ENCODE assay signal across 9 cellular contexts in the genomic region with DNA sequence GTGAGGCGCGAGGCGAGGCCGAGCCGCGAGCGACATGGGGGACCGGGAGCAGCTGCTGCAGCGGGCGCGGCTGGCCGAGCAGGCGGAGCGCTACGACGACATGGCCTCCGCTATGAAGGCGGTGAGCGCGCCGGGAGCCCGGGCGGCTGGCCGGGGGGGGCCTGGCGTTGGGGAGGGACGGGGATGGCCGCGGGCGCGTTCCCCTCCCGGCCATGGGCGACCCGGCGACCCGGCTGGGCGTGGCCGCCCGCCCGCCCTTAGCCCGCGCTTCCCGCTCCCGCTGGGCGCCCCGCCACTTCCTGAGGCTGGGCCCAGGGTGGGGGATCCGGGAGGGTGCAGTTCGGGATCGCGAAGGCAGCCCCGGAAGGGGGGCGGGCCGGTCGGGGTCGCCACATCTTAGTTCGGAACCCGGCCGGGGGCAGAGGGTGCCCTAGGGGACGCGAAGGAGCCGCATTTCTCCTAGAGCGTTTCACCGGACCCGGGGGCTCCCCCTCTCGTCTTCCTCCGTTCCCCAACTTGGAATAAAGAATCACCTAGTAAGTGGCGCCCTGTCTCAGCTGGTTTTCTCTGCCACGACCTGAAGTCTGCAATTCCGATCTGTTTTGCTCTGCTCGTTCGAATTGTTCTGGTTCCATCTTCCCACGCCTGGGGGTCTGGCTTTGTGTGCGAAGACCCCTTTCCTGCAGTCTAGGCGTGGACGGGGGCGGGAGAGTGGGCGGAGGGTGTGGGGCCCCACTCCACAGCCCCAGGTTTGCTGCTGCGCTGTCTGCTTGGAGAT. TPM values are rescaled to one million over a fixed set of nuclear protein-coding genes. Genes with fewer than 3 reads are reported as not detected.
DNase-seq lines count a peak whose midpoint lies in the region; ATAC-seq, FAIRE-seq and TF ChIP-seq lines count a peak whose summit lies in the region.
"Had no signal": no experiment of that assay in that cellular context is flagged by ENCODE, and none has a peak within 500 bp of the region (broad histone marks: within the 10 kb centered on the region; RNA-seq: fewer than 3 reads in every experiment).

No MANE protein-coding gene starts in this region.

- FAIRE-seq in K562 (lab: Jason Lieb, UNC), result no peak
- no peak for FAIRE-seq in D721Med (lab: Jason Lieb, UNC)
- FAIRE-seq: endometrium had no signal

- peaks cover 12 to 23% of the 10 kb centered on the region in 2 donors for H3K4me1 Mint-ChIP-seq in immature natural killer cell

- H3K27me3 Mint-ChIP-seq in immature natural killer cell (ENCODE audit: low read depth in 3 of 3), result peaks cover 3 to 5% (median 4%) of the 10 kb centered on the region in 3 donors

- peaks cover 19 to 27% of the 10 kb centered on the region in 2 experiments for H3K4me1 ChIP-seq in K562 (replicated peaks in 1 of 2; ENCODE audit: control insufficient read depth in 2 of 2, insufficient read depth in 2 of 2, low read length in 2 of 2)

- H3K27me3 ChIP-seq in K562 (ENCODE audit: control insufficient read depth in 2 of 2, insufficient read depth in 2 of 2, low read length in 2 of 2), result no peaks in the 10 kb centered on the region

- peaks cover 0 to 6% (median 0%) of the 10 kb centered on the region in 3 donors for H3K36me3 Mint-ChIP-seq in immature natural killer cell

- H2AFZ ChIP-seq in K562 (ENCODE audit: low read depth, low read length), result no peak overlapping the region

- peaks cover 54% of the 10 kb centered on the region for H3K79me2 ChIP-seq in K562 (ENCODE audit: control insufficient read depth, insufficient read depth, low read length)

- intact Hi-C loops in K562 (cut with micrococcal nuclease), result loop anchor here (5.0 kb wide), 1 partner anchor 193 kb away; a partner anchor contains a TSS

- TF ChIP-seq CTCF in K562 (IDR thresholded peaks at IDR 0.05 in 2 of 3, conservative IDR thresholded peaks at IDR 0.05 in 1 of 3; ENCODE audit: insufficient read depth in 2 of 3, low read depth in 1 of 3, low read length in 3 of 3) (no peak), D721Med (IDR thresholded peaks at IDR 0.05; ENCODE audit: insufficient read depth, missing control alignments) (no peak)

- in situ Hi-C loops in K562 (cut with MboI), result loop anchor here (5.0 kb wide), 1 partner anchor 73 kb away; no protein-coding TSS in a partner anchor

- TF ChIP-seq EP300 in K562 (IDR thresholded peaks at IDR 0.05; ENCODE audit: low read length), result no peak

- ATAC-seq in HG02852 (IDR thresholded peaks at IDR 0.05; ENCODE audit: unreplicated experiment) (peak; percentile 31), K562 (peak; percentile 67)

- TF ChIP-seq RAD21 in K562 (CRISPR knock-in tag; conservative IDR thresholded peaks at IDR 0.05 in 1 of 2, IDR thresholded peaks at IDR 0.05 in 1 of 2), result no peak

- peak overlapping the region; percentile 96 to 97 for H3K9ac ChIP-seq in K562 (ENCODE audit: insufficient read depth in 1 of 2, low read depth in 2 of 2, low read length in 2 of 2)

- 0% methylated on average over 9 of the region's 77 CpGs for WGBS in K562 (ENCODE audit: insufficient coverage, low coverage, missing lambda C conversion rate)

- no TSS peak for BruUV-seq in K562 (replicated peaks; lab: Mats Ljungman, UMichigan)

- CTCF ChIA-PET in K562 (lab: Yijun Ruan, JAX; ENCODE audit: low intra/inter-chr PET ratio), result interaction anchor here (0.6 to 0.9 kb wide), 2 partner anchors 73 to 280 kb away, joined by 3 read pairs; no protein-coding TSS in a partner anchor

- DNase-seq in NCI-H146 (lab: John Stamatoyannopoulos, UW), result peak; percentile 60
- no peak for DNase-seq in NCI-H146 treated with DMSO at 0.1 percent for 48 hours (lab: John Stamatoyannopoulos, UW; ENCODE audit: unreplicated experiment)
- peak; percentile 25 for DNase-seq in RPMI7951 (ENCODE audit: low read depth)
- DNase-seq in K562 (ENCODE audit: extremely low read depth in 1 of 4, low spot score in 3 of 4), result peak; percentile 65 to 78 (median 72)
- no peak for DNase-seq in immature natural killer cell
- peak; percentile 55 for DNase-seq in stimulated activated CD4-positive, alpha-beta T cell treated with anti-CD3 and anti-CD28 coated beads, Interleukin-15, amount 100 ng/mL, for 24 hours
- no peak for DNase-seq in D721Med (ENCODE audit: insufficient read length, low spot score)

- POLR2A ChIA-PET in K562 (lab: Yijun Ruan, JAX), result interaction anchor here (1.1 to 1.4 kb wide), 3 partner anchors 10 to 388 kb away, joined by 3 read pairs; no protein-coding TSS in a partner anchor

- H3K9me3 ChIP-seq in K562 (replicated peaks; ENCODE audit: control insufficient read depth, insufficient read depth, low read depth, low read length), result no peaks in the 10 kb centered on the region

- peaks cover 42% of the 10 kb centered on the region for H3K36me3 ChIP-seq in K562 (ENCODE audit: control insufficient read depth, insufficient read depth, low read length)

- H3K27ac ChIP-seq in K562 (ENCODE audit: extremely low read depth, low read depth, low read length), result peak overlapping the region; percentile 98

- H3K4me3 Mint-ChIP-seq in immature natural killer cell, result peak overlapping the region in 4 of 5 donors; percentile 32 to 89 (median 44)

- no peaks in the 10 kb centered on the region for H3K9me3 Mint-ChIP-seq in immature natural killer cell

- TF ChIP-seq POLR2A in K562 (conservative IDR thresholded peaks at IDR 0.05), result no peak

- H3K4me3 ChIP-seq in K562, result peak overlapping the region; percentile 96

- peak overlapping the region; percentile 96 for H3K4me2 ChIP-seq in K562 (ENCODE audit: insufficient read depth, low read length)

- 0 out of 2 replicates have a peak, but pooled peaks cover 3% of the 10 kb centered on the region for H4K20me1 ChIP-seq in K562 (replicated peaks; ENCODE audit: control insufficient read depth, insufficient read depth, low read length)

- H3K27ac Mint-ChIP-seq in immature natural killer cell, result peak overlapping the region in 1 of 6 donors; percentile 81

- no peaks in the 10 kb centered on the region for H3K9me1 ChIP-seq in K562 (ENCODE audit: control insufficient read depth, insufficient read depth, low read length)

TF ChIP-seq in K562, 482 proteins besides CTCF, POLR2A, EP300 and RAD21 (continues in another document):
- TF ChIP-seq YY1 (IDR thresholded peaks at IDR 0.05; ENCODE audit: borderline replicate concordance in 1 of 3, control insufficient read depth in 1 of 3, extremely low read depth in 1 of 3, insufficient read depth in 3 of 3, insufficient read length in 1 of 3, insufficient replicate concordance in 2 of 3, low read depth in 1 of 3, low read length in 2 of 3) (peak in 1 of 3 experiments; percentile 35), GABPA (tag; conservative IDR thresholded peaks at IDR 0.05; ENCODE audit: low read depth) (0 out of 2 replicates have a peak, but pooled peaks have one; percentile 25), PRMT5 (CRISPR knock-in tag; IDR thresholded peaks at IDR 0.05) (no peak), CCNT2 (IDR thresholded peaks at IDR 0.05; ENCODE audit: borderline replicate concordance, extremely low read depth, insufficient read length, low read depth, low read length) (peak; percentile 61), POLR2G (IDR thresholded peaks at IDR 0.05; ENCODE audit: low read depth, low read length) (peak; percentile 71)
- TF ChIP-seq, protein P1, sequence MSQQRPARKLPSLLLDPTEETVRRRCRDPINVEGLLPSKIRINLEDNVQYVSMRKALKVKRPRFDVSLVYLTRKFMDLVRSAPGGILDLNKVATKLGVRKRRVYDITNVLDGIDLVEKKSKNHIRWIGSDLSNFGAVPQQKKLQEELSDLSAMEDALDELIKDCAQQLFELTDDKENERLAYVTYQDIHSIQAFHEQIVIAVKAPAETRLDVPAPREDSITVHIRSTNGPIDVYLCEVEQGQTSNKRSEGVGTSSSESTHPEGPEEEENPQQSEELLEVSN (IDR thresholded peaks at IDR 0.05; ENCODE audit: borderline replicate concordance in 1 of 2, extremely low read depth in 1 of 2, insufficient read depth in 1 of 2, insufficient read length in 1 of 2, low read depth in 1 of 2, low read length in 1 of 2, poor library complexity in 1 of 2, severe bottlenecking in 1 of 2), result peak in 1 of 2 experiments; percentile 62
- TF ChIP-seq, protein P2, sequence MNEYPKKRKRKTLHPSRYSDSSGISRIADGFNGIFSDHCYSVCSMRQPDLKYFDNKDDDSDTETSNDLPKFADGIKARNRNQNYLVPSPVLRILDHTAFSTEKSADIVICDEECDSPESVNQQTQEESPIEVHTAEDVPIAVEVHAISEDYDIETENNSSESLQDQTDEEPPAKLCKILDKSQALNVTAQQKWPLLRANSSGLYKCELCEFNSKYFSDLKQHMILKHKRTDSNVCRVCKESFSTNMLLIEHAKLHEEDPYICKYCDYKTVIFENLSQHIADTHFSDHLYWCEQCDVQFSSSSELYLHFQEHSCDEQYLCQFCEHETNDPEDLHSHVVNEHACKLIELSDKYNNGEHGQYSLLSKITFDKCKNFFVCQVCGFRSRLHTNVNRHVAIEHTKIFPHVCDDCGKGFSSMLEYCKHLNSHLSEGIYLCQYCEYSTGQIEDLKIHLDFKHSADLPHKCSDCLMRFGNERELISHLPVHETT (CRISPR knock-in tag; conservative IDR thresholded peaks at IDR 0.05 in 1 of 2, IDR thresholded peaks at IDR 0.05 in 1 of 2), result 0 out of 4 replicates have a peak, but pooled peaks of 1 of the 2 experiments have one; percentile 8

RNA-seq across cellular contexts. Expression of a gene that starts 0.6 kb away (rescaled TPM):
- 170 and 176 TPM in 2 replicates for total RNA-seq in RPMI7951 (2014; rRNA removed; shearing (Covaris generic))
- 39.0 and 61.0 TPM in 2 replicates for total RNA-seq in K562 (2011; cell fraction: chromatin; rRNA removed; ENCODE audit: low replicate concordance)
- 24.5 and 26.3 TPM in 2 replicates for total RNA-seq in K562 (2011; cell fraction: nucleolus; rRNA removed)
- total RNA-seq in K562 (2011; cell fraction: nucleoplasm; rRNA removed), result 31.3 and 37.5 TPM in 2 replicates
- total RNA-seq in K562 (2014; rRNA removed) (97.3 and 109 TPM in 2 replicates), K562 (2014; rRNA removed; fragmentation: Illumina TruSeq; extraction: Trizol) (140 and 203 TPM in 2 replicates), K562 (2015; rRNA removed; fragmentation: Illumina TruSeq; extraction: Trizol) (106 and 114 TPM in 2 replicates), K562 (2021) (141 and 162 TPM in 2 replicates)
- polyA plus RNA-seq in K562 (2011; rRNA removed) (100 and 119 TPM in 2 replicates), K562 (2014; fragmentation: Illumina TruSeq; extraction: Trizol) (171 and 177 TPM in 2 replicates), K562 (2014; fragmentation: Nextera tagmentation; extraction: Ambion mirVana) (10 to 100 TPM; 32.0 to 39.6 TPM), K562 (2014; rRNA removed) (105 and 106 TPM in 2 replicates), immature natural killer cell (100 to 1,000 TPM in 1 of 3 donors, 10 to 100 TPM in 2; 76.5 to 113 (median 84.0) TPM)
- 104 and 112 TPM in 2 replicates for polyA plus RNA-seq in K562 (2011; cell fraction: cytosol; rRNA removed)
- polyA plus RNA-seq in K562 (2011; cell fraction: nucleus; rRNA removed), result 42.9 and 49.4 TPM in 2 replicates
- 72.8 and 107 TPM in 2 replicates for polyA plus RNA-seq in K562 (2012)
- polyA minus RNA-seq in K562 (2011; rRNA and poly(A)+ RNA removed), result 72.4 and 90.3 TPM in 2 replicates
- polyA minus RNA-seq in K562 (2011; cell fraction: cytosol; rRNA and poly(A)+ RNA removed), result 43.7 and 66.7 TPM in 2 replicates
- 13.2 and 25.0 TPM in 2 replicates for polyA minus RNA-seq in K562 (2011; cell fraction: nucleus; rRNA and poly(A)+ RNA removed)

Comparison
In these comparisons a context has a peak if more than half of its experiments do, and no peak if none do; other contexts are left out.
1. DNase-seq: peak in NCI-H146 (single experiment), RPMI7951 (single experiment), K562 (4 of 4) and stimulated activated CD4-positive, alpha-beta T cell treated with anti-CD3 and anti-CD28 coated beads, Interleukin-15, amount 100 ng/mL, for 24 hours (single experiment); none in NCI-H146 treated with DMSO at 0.1 percent for 48 hours (single experiment), immature natural killer cell (0 of 3) and D721Med (single experiment).